In the genomic region with DNA sequence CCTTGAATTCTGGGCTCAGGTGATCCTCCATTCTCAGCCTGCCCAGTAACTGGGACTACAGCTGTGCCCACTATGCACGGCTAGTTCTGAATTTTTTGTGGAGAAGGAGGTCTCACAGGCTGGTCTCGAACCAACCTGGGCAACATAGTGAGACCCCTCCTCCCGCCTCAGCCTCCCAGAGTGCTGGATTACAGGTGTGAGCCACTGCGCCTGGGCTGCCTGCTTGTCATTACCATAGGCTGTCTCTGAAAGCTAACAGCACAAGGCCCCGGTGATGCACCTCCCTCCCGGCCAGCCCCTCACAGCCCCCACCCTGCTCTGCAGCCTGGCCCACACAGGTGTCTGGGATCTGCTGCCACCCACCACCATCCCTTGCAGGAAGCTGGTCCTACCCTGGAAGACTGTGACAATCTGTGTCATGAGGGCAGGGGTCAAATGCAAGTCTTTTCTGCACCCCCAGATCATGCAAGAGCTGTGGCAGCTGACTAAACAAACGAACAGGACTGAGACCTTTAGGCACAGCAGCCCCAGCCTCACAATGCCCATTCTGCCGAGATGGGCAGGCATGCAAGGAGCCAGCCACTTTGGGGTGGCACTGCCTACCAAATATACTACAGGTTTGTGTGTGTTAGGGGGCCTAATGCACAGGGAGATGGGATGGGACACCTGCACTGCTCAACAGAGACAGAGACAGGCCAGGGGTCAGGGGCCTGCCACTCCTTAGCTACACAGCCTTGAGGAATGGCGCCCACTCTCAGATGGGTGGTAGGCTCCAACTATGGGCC, we compare ENCODE assay signal across 2 cellular contexts.
A peak's percentile ranks its signal among the peaks of the same experiment; 100 is the strongest.
TF ChIP-seq lines count a peak whose summit lies in the region.

No MANE protein-coding gene starts in this region.

TF ChIP-seq in HepG2, 621 proteins besides CTCF, POLR2A, EP300 and RAD21 (continued from another document):
- TF ChIP-seq SMYD3 (CRISPR knock-in tag; IDR thresholded peaks at IDR 0.05) (no peak), ZNF672 (CRISPR knock-in tag; IDR thresholded peaks at IDR 0.05) (no peak), KDM5A (IDR thresholded peaks at IDR 0.05; ENCODE audit: borderline replicate concordance, low read length) (no peak), HOXD1 (CRISPR knock-in tag; IDR thresholded peaks at IDR 0.05) (no peak), ZUFSP (CRISPR knock-in tag; IDR thresholded peaks at IDR 0.05; ENCODE audit: borderline replicate concordance) (no peak)

TF ChIP-seq in K562, 482 proteins besides CTCF, POLR2A, EP300 and RAD21 (continues in another document):
- TF ChIP-seq, protein P1, sequence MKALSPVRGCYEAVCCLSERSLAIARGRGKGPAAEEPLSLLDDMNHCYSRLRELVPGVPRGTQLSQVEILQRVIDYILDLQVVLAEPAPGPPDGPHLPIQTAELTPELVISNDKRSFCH (CRISPR knock-in tag; IDR thresholded peaks at IDR 0.05) = no peak
- TF ChIP-seq, protein P1 (tag; IDR thresholded peaks at IDR 0.05) = 0 out of 2 replicates have a peak, but pooled peaks have one; percentile 10
- TF ChIP-seq CEBPG (CRISPR knock-in tag; IDR thresholded peaks at IDR 0.05) (0 out of 2 replicates have a peak, but pooled peaks have one; percentile 16), CEBPG (tag; conservative IDR thresholded peaks at IDR 0.05 in 1 of 2, IDR thresholded peaks at IDR 0.05 in 1 of 2) (no peak), SREBF1 (IDR thresholded peaks at IDR 0.05; ENCODE audit: borderline replicate concordance, low read depth, low read length) (0 out of 2 replicates have a peak, but pooled peaks have one; percentile 7), POLR2G (IDR thresholded peaks at IDR 0.05; ENCODE audit: low read depth, low read length) (peak; percentile 51), TRIM28 (IDR thresholded peaks at IDR 0.05) (no peak), RBM15 (IDR thresholded peaks at IDR 0.05; ENCODE audit: insufficient read depth, low read length) (no peak), PPARD (CRISPR knock-in tag; IDR thresholded peaks at IDR 0.05) (no peak), ZBTB33 (CRISPR knock-in tag; IDR thresholded peaks at IDR 0.05) (no peak), NCOA2 (IDR thresholded peaks at IDR 0.05; ENCODE audit: partially characterized antibody in 2 of 2) (no peak), RCOR1 (IDR thresholded peaks at IDR 0.05; ENCODE audit: borderline replicate concordance in 1 of 2, low read depth in 2 of 2, low read length in 2 of 2) (no peak), PATZ1 (CRISPR knock-in tag; IDR thresholded peaks at IDR 0.05; ENCODE audit: borderline replicate concordance) (no peak), NR2F6 (CRISPR knock-in tag; IDR thresholded peaks at IDR 0.05) (no peak), SRSF3 (IDR thresholded peaks at IDR 0.05; ENCODE audit: insufficient read depth, low read length) (no peak), RNF2 (IDR thresholded peaks at IDR 0.05) (no peak), ZNF584 (CRISPR knock-in tag; IDR thresholded peaks at IDR 0.05; ENCODE audit: low read depth) (no peak), NONO (IDR thresholded peaks at IDR 0.05; ENCODE audit: low read depth in 2 of 2, low read length in 1 of 2) (no peak), FOS (IDR thresholded peaks at IDR 0.05; ENCODE audit: extremely low read depth, insufficient read length) (no peak), ZNF282 (CRISPR knock-in tag; IDR thresholded peaks at IDR 0.05) (no peak), NELFE (IDR thresholded peaks at IDR 0.05; ENCODE audit: insufficient read depth, insufficient read length) (no peak), ZNF507 (tag; conservative IDR thresholded peaks at IDR 0.05) (no peak), CHD1 (IDR thresholded peaks at IDR 0.05; ENCODE audit: low read length) (peak; percentile 19), CC2D1A (IDR thresholded peaks at IDR 0.05) (no peak), ZNF445 (CRISPR knock-in tag; IDR thresholded peaks at IDR 0.05; ENCODE audit: low read depth) (no peak), BRCA1 (IDR thresholded peaks at IDR 0.05) (no peak), BRCA1 (CRISPR knock-in tag; IDR thresholded peaks at IDR 0.05) (0 out of 2 replicates have a peak, but pooled peaks have one; percentile 44), HDAC1 (IDR thresholded peaks at IDR 0.05) (no peak), CREB1 (IDR thresholded peaks at IDR 0.05) (no peak), CREB1 (CRISPR knock-in tag; IDR thresholded peaks at IDR 0.05) (no peak), PURB (CRISPR knock-in tag; IDR thresholded peaks at IDR 0.05; ENCODE audit: low read depth) (0 out of 2 replicates have a peak, but pooled peaks have one; percentile 53), SP2 (IDR thresholded peaks at IDR 0.05; ENCODE audit: extremely low read depth, low read depth, low read length, poor library complexity, severe bottlenecking) (peak; percentile 5), MYC (IDR thresholded peaks at IDR 0.05; ENCODE audit: low read depth, low read length) (no peak), MYC (CRISPR knock-in tag; IDR thresholded peaks at IDR 0.05; ENCODE audit: borderline replicate concordance, low read depth) (no peak), SUPT5H (IDR thresholded peaks at IDR 0.05) (peak; percentile 37; the same call in 1 of the 2 replicates), SIRT6 (IDR thresholded peaks at IDR 0.05; ENCODE audit: low read depth, low read length) (peak; percentile 63), ZNF197 (CRISPR knock-in tag; IDR thresholded peaks at IDR 0.05; ENCODE audit: low read depth) (no peak), BMI1 (IDR thresholded peaks at IDR 0.05; ENCODE audit: low read length) (no peak)
- TF ChIP-seq, protein P2, sequence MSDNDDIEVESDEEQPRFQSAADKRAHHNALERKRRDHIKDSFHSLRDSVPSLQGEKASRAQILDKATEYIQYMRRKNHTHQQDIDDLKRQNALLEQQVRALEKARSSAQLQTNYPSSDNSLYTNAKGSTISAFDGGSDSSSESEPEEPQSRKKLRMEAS (CRISPR knock-in tag; IDR thresholded peaks at IDR 0.05) = peak; percentile 35; the same call in 1 of the 2 replicates
- TF ChIP-seq, protein P3, sequence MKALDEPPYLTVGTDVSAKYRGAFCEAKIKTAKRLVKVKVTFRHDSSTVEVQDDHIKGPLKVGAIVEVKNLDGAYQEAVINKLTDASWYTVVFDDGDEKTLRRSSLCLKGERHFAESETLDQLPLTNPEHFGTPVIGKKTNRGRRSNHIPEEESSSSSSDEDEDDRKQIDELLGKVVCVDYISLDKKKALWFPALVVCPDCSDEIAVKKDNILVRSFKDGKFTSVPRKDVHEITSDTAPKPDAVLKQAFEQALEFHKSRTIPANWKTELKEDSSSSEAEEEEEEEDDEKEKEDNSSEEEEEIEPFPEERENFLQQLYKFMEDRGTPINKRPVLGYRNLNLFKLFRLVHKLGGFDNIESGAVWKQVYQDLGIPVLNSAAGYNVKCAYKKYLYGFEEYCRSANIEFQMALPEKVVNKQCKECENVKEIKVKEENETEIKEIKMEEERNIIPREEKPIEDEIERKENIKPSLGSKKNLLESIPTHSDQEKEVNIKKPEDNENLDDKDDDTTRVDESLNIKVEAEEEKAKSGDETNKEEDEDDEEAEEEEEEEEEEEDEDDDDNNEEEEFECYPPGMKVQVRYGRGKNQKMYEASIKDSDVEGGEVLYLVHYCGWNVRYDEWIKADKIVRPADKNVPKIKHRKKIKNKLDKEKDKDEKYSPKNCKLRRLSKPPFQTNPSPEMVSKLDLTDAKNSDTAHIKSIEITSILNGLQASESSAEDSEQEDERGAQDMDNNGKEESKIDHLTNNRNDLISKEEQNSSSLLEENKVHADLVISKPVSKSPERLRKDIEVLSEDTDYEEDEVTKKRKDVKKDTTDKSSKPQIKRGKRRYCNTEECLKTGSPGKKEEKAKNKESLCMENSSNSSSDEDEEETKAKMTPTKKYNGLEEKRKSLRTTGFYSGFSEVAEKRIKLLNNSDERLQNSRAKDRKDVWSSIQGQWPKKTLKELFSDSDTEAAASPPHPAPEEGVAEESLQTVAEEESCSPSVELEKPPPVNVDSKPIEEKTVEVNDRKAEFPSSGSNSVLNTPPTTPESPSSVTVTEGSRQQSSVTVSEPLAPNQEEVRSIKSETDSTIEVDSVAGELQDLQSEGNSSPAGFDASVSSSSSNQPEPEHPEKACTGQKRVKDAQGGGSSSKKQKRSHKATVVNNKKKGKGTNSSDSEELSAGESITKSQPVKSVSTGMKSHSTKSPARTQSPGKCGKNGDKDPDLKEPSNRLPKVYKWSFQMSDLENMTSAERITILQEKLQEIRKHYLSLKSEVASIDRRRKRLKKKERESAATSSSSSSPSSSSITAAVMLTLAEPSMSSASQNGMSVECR (CRISPR knock-in tag; IDR thresholded peaks at IDR 0.05) = no peak
- TF ChIP-seq, protein P4, sequence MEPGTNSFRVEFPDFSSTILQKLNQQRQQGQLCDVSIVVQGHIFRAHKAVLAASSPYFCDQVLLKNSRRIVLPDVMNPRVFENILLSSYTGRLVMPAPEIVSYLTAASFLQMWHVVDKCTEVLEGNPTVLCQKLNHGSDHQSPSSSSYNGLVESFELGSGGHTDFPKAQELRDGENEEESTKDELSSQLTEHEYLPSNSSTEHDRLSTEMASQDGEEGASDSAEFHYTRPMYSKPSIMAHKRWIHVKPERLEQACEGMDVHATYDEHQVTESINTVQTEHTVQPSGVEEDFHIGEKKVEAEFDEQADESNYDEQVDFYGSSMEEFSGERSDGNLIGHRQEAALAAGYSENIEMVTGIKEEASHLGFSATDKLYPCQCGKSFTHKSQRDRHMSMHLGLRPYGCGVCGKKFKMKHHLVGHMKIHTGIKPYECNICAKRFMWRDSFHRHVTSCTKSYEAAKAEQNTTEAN (CRISPR knock-in tag; IDR thresholded peaks at IDR 0.05) = no peak
- TF ChIP-seq, protein P5, sequence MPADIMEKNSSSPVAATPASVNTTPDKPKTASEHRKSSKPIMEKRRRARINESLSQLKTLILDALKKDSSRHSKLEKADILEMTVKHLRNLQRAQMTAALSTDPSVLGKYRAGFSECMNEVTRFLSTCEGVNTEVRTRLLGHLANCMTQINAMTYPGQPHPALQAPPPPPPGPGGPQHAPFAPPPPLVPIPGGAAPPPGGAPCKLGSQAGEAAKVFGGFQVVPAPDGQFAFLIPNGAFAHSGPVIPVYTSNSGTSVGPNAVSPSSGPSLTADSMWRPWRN (IDR thresholded peaks at IDR 0.05; ENCODE audit: low read depth) = no peak
- TF ChIP-seq, protein P6, sequence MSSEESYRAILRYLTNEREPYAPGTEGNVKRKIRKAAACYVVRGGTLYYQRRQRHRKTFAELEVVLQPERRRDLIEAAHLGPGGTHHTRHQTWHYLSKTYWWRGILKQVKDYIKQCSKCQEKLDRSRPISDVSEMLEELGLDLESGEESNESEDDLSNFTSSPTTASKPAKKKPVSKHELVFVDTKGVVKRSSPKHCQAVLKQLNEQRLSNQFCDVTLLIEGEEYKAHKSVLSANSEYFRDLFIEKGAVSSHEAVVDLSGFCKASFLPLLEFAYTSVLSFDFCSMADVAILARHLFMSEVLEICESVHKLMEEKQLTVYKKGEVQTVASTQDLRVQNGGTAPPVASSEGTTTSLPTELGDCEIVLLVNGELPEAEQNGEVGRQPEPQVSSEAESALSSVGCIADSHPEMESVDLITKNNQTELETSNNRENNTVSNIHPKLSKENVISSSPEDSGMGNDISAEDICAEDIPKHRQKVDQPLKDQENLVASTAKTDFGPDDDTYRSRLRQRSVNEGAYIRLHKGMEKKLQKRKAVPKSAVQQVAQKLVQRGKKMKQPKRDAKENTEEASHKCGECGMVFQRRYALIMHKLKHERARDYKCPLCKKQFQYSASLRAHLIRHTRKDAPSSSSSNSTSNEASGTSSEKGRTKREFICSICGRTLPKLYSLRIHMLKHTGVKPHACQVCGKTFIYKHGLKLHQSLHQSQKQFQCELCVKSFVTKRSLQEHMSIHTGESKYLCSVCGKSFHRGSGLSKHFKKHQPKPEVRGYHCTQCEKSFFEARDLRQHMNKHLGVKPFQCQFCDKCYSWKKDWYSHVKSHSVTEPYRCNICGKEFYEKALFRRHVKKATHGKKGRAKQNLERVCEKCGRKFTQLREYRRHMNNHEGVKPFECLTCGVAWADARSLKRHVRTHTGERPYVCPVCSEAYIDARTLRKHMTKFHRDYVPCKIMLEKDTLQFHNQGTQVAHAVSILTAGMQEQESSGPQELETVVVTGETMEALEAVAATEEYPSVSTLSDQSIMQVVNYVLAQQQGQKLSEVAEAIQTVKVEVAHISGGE (CRISPR knock-in tag; IDR thresholded peaks at IDR 0.05) = 0 out of 6 replicates have a peak, but pooled peaks of 1 of the 3 experiments have one; percentile 13
- TF ChIP-seq, protein P7, sequence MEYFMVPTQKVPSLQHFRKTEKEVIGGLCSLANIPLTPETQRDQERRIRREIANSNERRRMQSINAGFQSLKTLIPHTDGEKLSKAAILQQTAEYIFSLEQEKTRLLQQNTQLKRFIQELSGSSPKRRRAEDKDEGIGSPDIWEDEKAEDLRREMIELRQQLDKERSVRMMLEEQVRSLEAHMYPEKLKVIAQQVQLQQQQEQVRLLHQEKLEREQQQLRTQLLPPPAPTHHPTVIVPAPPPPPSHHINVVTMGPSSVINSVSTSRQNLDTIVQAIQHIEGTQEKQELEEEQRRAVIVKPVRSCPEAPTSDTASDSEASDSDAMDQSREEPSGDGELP (CRISPR knock-in tag; IDR thresholded peaks at IDR 0.05; ENCODE audit: borderline replicate concordance) = 0 out of 2 replicates have a peak, but pooled peaks have one; percentile 46
